32 cellular contexts compared by ENCODE assay signal in genomic region chr2:58130238-58130637, GRCh38.
"Had no signal": no experiment of that assay in that cellular context is flagged by ENCODE, and none has a peak within 500 bp of the region (broad histone marks: within the 10 kb centered on the region; RNA-seq: fewer than 3 reads in every experiment).

No MANE protein-coding gene starts in this region.

- H3K9ac ChIP-seq: KMS-11 had no signal

- H3K9me3 ChIP-seq: adrenal gland, SJCRH30 had no signal

- ATAC-seq: activated naive CD4-positive, alpha-beta T cell treated with anti-CD3 and anti-CD28 coated beads, Interleukin-2, amount 50 U/mL, for 72 hours; activated T-cell treated with anti-CD3 and anti-CD28 coated beads, Interleukin-2, amount 50 U/mL, for 4 hours; T-cell had no signal

- H3K27ac ChIP-seq: adrenal gland, KMS-11, SJCRH30, SK-N-MC had no signal

- H3K9me3 Mint-ChIP-seq: activated B cell treated with CpG ODN at 0.5 μM for 24 hours; activated CD4-positive, alpha-beta memory T cell treated with anti-CD3 and anti-CD28 coated beads for 36 hours; activated naive CD4-positive, alpha-beta T cell treated with anti-CD3 and anti-CD28 coated beads for 36 hours; activated naive CD4-positive, alpha-beta T cell treated with anti-CD3 and anti-CD28 coated beads, Interleukin-2, amount 50 U/mL, for 72 hours; activated T-cell treated with anti-CD3 and anti-CD28 coated beads, Interleukin-2, amount 50 U/mL, for 4 hours; activated T-helper 1 cell treated with anti-CD3 and anti-CD28 coated beads, Interleukin-12 subunit alpha, Interleukin-12 subunit beta, Interleukin-2, Interleukin-4 antibody, amounts not matched to agents 30 ng/mL and 10 ng/mL and 1 ng/mL, durations not matched to agents 14 hours and 24 hours and 36 hours; brain; T-cell had no signal

- H3K4me3 ChIP-seq: adrenal gland, SJCRH30, SK-N-MC had no signal

- H3K27me3 Mint-ChIP-seq: activated B cell treated with CpG ODN at 0.5 μM for 24 hours; activated CD4-positive, alpha-beta memory T cell treated with anti-CD3 and anti-CD28 coated beads for 36 hours; T-cell had no signal

- H3K4me1 Mint-ChIP-seq: activated B cell treated with CpG ODN at 0.5 μM for 24 hours, T-cell had no signal

- H3K36me3 ChIP-seq: adrenal gland had no signal

- H3K4me2 ChIP-seq: KMS-11 had no signal

- H3K4me1 ChIP-seq: SJCRH30 had no signal

- H3K4me3 Mint-ChIP-seq: activated B cell treated with CpG ODN at 0.5 μM for 24 hours; activated CD4-positive, alpha-beta memory T cell treated with anti-CD3 and anti-CD28 coated beads for 36 hours; activated naive CD4-positive, alpha-beta T cell treated with anti-CD3 and anti-CD28 coated beads for 36 hours; activated T-cell treated with anti-CD3 and anti-CD28 coated beads, Interleukin-2, amount 50 U/mL, for 4 hours; activated T-helper 1 cell treated with anti-CD3 and anti-CD28 coated beads, Interleukin-12 subunit alpha, Interleukin-12 subunit beta, Interleukin-2, Interleukin-4 antibody, amounts not matched to agents 30 ng/mL and 10 ng/mL and 1 ng/mL, durations not matched to agents 14 hours and 24 hours and 36 hours; brain; T-cell had no signal

- H3K27me3 ChIP-seq: adrenal gland, SJCRH30 had no signal

- H3K36me3 Mint-ChIP-seq: brain had no signal

- H3K27ac Mint-ChIP-seq: activated B cell treated with CpG ODN at 0.5 μM for 24 hours; activated CD4-positive, alpha-beta memory T cell treated with anti-CD3 and anti-CD28 coated beads for 36 hours; activated naive CD4-positive, alpha-beta T cell treated with anti-CD3 and anti-CD28 coated beads for 36 hours; activated naive CD4-positive, alpha-beta T cell treated with anti-CD3 and anti-CD28 coated beads, Interleukin-2, amount 50 U/mL, for 72 hours; activated T-helper 1 cell treated with anti-CD3 and anti-CD28 coated beads, Interleukin-12 subunit alpha, Interleukin-12 subunit beta, Interleukin-2, Interleukin-4 antibody, amounts not matched to agents 30 ng/mL and 10 ng/mL and 1 ng/mL, durations not matched to agents 14 hours and 24 hours and 36 hours; T-cell had no signal

- DNase-seq: activated B cell treated with CpG ODN at 0.5 μM for 24 hours; activated CD4-positive, alpha-beta memory T cell treated with anti-CD3 and anti-CD28 coated beads for 36 hours; activated CD4-positive, alpha-beta T cell treated with anti-CD3 and anti-CD28 coated beads for 4 hours; activated CD4-positive, alpha-beta T cell treated with anti-CD3 and anti-CD28 coated beads, Interleukin-2, amount 50 U/mL, for 1 hour; activated CD4-positive, CD25-positive, alpha-beta regulatory T cell treated with anti-CD3 and anti-CD28 coated beads, Interleukin-2, amount 50 U/mL, for 72 hours; activated CD8-positive, alpha-beta memory T cell treated with anti-CD3 and anti-CD28 coated beads, Interleukin-2, amount 50 U/mL, for 4 hours; activated gamma-delta T cell treated with Interleukin-2 at 50 U/mL for 16 hours; activated naive CD4-positive, alpha-beta T cell treated with anti-CD3 and anti-CD28 coated beads for 36 hours; activated T-cell treated with anti-CD3 and anti-CD28 coated beads for 4 hours; activated T-cell treated with anti-CD3 and anti-CD28 coated beads, Interleukin-2, amount 50 U/mL, for 4 hours; adrenal gland; caudate nucleus; cerebellar nuclear complex; MM.1S; MV-4-11; NCI-H1092; NCI-H146; NCI-H187; NCI-H2029 treated with DMSO at 0.1 percent for 48 hours; NCI-H345; NCI-H524 treated with DMSO at 0.1 percent for 48 hours; OCI-M1; SHP77; SJCRH30; T-cell; T-helper 2 cell; T-helper 9 cell had no signal
